ENCODE assay signal across 9 cellular contexts in genomic region chr17:7552621-7553051, GRCh38. TPM values are rescaled to one million over a fixed set of nuclear protein-coding genes. Genes with fewer than 3 reads are reported as not detected.
DNase-seq lines count a peak whose midpoint lies in the region; ATAC-seq, FAIRE-seq and TF ChIP-seq lines count a peak whose summit lies in the region.
"Had no signal": no experiment of that assay in that cellular context is flagged by ENCODE, and none has a peak within 500 bp of the region (broad histone marks: within the 10 kb centered on the region; RNA-seq: fewer than 3 reads in every experiment).

No MANE protein-coding gene starts in this region.

- intact Hi-C loops in lower lobe of right lung (cut with DNase I) (no loop called here), aorta (cut with DNase I) (no loop called here)

- TF ChIP-seq POLR2A in GM12892 (IDR thresholded peaks at IDR 0.05; ENCODE audit: low read depth, low read length), result no peak

- WGBS in aorta, 2 donors, result 86 to 89% methylated on average over 6 of the region's 6 CpGs

- H3K4me1 ChIP-seq in lower lobe of right lung (peaks cover 39% of the 10 kb centered on the region), aorta (ENCODE audit: control insufficient read depth in 1 of 2, insufficient read depth in 2 of 2, low read length in 2 of 2) (no peaks in the 10 kb centered on the region)

- H3K27me3 ChIP-seq in lower lobe of right lung (ENCODE audit: low read depth) (no peaks in the 10 kb centered on the region), aorta (ENCODE audit: control insufficient read depth in 1 of 2, insufficient read depth in 2 of 2, low read length in 1 of 2) (no peaks in the 10 kb centered on the region)
- H3K27me3 ChIP-seq: heart right ventricle had no signal

- DNase-seq in GM12892 (ENCODE audit: insufficient read length), result peak; percentile 49
- peak; percentile 66 for DNase-seq in RPMI8226
- no peak for DNase-seq in lower lobe of right lung
- DNase-seq in NCI-H446 treated with DMSO at 0.1 percent for 48 hours (lab: John Stamatoyannopoulos, UW), result no peak
- DNase-seq in aorta, result no peak
- DNase-seq in superior temporal gyrus (ENCODE audit: extremely low spot score), result no peak
- DNase-seq in T-helper 9 cell, result no peak
- DNase-seq: heart right ventricle had no signal

- H3K4me3 ChIP-seq in lower lobe of right lung, result no peak overlapping the region
- H3K4me3 ChIP-seq in aorta (ENCODE audit: low read length in 2 of 2), result no peak overlapping the region

- H3K36me3 ChIP-seq in lower lobe of right lung (peaks cover 8% of the 10 kb centered on the region), aorta (ENCODE audit: control insufficient read depth in 1 of 2, insufficient read depth in 2 of 2, low read length in 1 of 2) (no peaks in the 10 kb centered on the region)

- peak; percentile 95 for FAIRE-seq in GM12892 (lab: Jason Lieb, UNC)

- H3K9me3 ChIP-seq in lower lobe of right lung (no peaks in the 10 kb centered on the region), aorta (ENCODE audit: control insufficient read depth, low read length) (no peaks in the 10 kb centered on the region)
- H3K9me3 ChIP-seq: heart right ventricle had no signal

- no peak for TF ChIP-seq CTCF in lower lobe of right lung (IDR thresholded peaks at IDR 0.05)

- ATAC-seq in GM21717 (IDR thresholded peaks at IDR 0.05; ENCODE audit: unreplicated experiment) (peak; percentile 52), lower lobe of right lung (peak; percentile 25 to 54), aorta (ENCODE audit: low FRiP score) (no peak)

- H3K27ac ChIP-seq in lower lobe of right lung, result peak overlapping the region; percentile 75
- H3K27ac ChIP-seq in aorta (ENCODE audit: low read depth in 1 of 2, low read length in 2 of 2), result no peak overlapping the region

RNA-seq across cellular contexts. Expression of gene TNFSF12, which starts 3.8 kb away (rescaled TPM):
- polyA plus RNA-seq in GM12892 (2012; ENCODE audit: missing spikeins), result 1.7 TPM
- 91.3 TPM for total RNA-seq in lower lobe of right lung
- 10 to 100 TPM; 61.4 to 84.5 TPM for total RNA-seq in aorta
- 100 to 1,000 TPM; 135 to 148 TPM for polyA plus RNA-seq in aorta

RNA-seq across cellular contexts. Expression of gene TNFSF13, which starts 5.9 kb away (rescaled TPM):
- 4.5 TPM for polyA plus RNA-seq in GM12892 (2012; ENCODE audit: missing spikeins)
- 161 TPM for total RNA-seq in lower lobe of right lung
- 10 to 100 TPM; 17.7 to 28.6 TPM for total RNA-seq in aorta
- 10 to 100 TPM; 25.7 to 26.4 TPM for polyA plus RNA-seq in aorta

RNA-seq across cellular contexts. Expression of gene SENP3, which starts 9.1 kb away (rescaled TPM):
- 50.6 TPM for polyA plus RNA-seq in GM12892 (2012; ENCODE audit: missing spikeins)
- total RNA-seq in lower lobe of right lung, result 87.0 TPM
- total RNA-seq in aorta, result 10 to 100 TPM; 36.2 to 38.3 TPM
- polyA plus RNA-seq in aorta, result 10 to 100 TPM; 48.4 to 75.1 TPM

RNA-seq across cellular contexts. Expression of gene CD68, which starts 26.8 kb away (rescaled TPM):
- 7.4 TPM for polyA plus RNA-seq in GM12892 (2012; ENCODE audit: missing spikeins)
- total RNA-seq in lower lobe of right lung (667 TPM), aorta (100 to 1,000 TPM; 111 to 112 TPM)
- 100 to 1,000 TPM in 1 of 2 donors, 10 to 100 TPM in 1; 55.3 to 111 TPM for polyA plus RNA-seq in aorta

RNA-seq across cellular contexts. Expression of gene MPDU1, which starts 31.0 kb away (rescaled TPM):
- polyA plus RNA-seq in GM12892 (2012; ENCODE audit: missing spikeins), result 46.7 TPM
- total RNA-seq in lower lobe of right lung (55.3 TPM), aorta (10 to 100 TPM; 21.4 to 24.7 TPM)
- polyA plus RNA-seq in aorta, result 10 to 100 TPM; 12.0 to 20.8 TPM

Comparison
In these comparisons a context has a peak if more than half of its experiments do, and no peak if none do; other contexts are left out.
1. DNase-seq: peak in GM12892 (single experiment) and RPMI8226 (single experiment); none in lower lobe of right lung (single experiment), NCI-H446 treated with DMSO at 0.1 percent for 48 hours (single experiment), aorta (0 of 2), superior temporal gyrus (single experiment) and T-helper 9 cell (single experiment).